32 cellular contexts compared by ENCODE assay signal in genomic region chr2:153189091-153189490, GRCh38.
"Had no signal": no experiment of that assay in that cellular context is flagged by ENCODE, and none has a peak within 500 bp of the region (broad histone marks: within the 10 kb centered on the region; RNA-seq: fewer than 3 reads in every experiment).

No MANE protein-coding gene starts in this region.

- H3K4me1 ChIP-seq: adrenal gland, body of pancreas, breast epithelium had no signal

- H3K27ac ChIP-seq: adrenal gland, body of pancreas, brain microvascular endothelial cell, breast epithelium, VCaP had no signal

- DNase-seq: activated B cell treated with CpG ODN at 0.5 μM for 24 hours; activated CD4-positive, alpha-beta memory T cell treated with anti-CD3 and anti-CD28 coated beads for 36 hours; activated CD4-positive, alpha-beta T cell treated with anti-CD3 and anti-CD28 coated beads for 4 hours; activated CD4-positive, alpha-beta T cell treated with anti-CD3 and anti-CD28 coated beads, Interleukin-2, amount 10 ng/mL, durations not matched to agents 24 days and 14 days; activated CD4-positive, alpha-beta T cell treated with anti-CD3 and anti-CD28 coated beads, Interleukin-2, amount 50 U/mL, for 1 hour; activated CD4-positive, alpha-beta T cell treated with anti-CD3 and anti-CD28 coated beads, Interleukin-2, amount 50 U/mL, for 4 hours; activated CD4-positive, CD25-positive, alpha-beta regulatory T cell treated with anti-CD3 and anti-CD28 coated beads, Interleukin-2, amount 50 U/mL, for 72 hours; activated CD8-positive, alpha-beta memory T cell treated with anti-CD3 and anti-CD28 coated beads, Interleukin-2, amount 50 U/mL, for 4 hours; activated CD8-positive, alpha-beta T cell treated with anti-CD3 and anti-CD28 coated beads for 36 hours; activated effector memory CD4-positive, alpha-beta T cell treated with anti-CD3 and anti-CD28 coated beads, Interleukin-2, amount 50 U/mL, for 16 hours; activated gamma-delta T cell treated with Interleukin-2 at 50 U/mL for 16 hours; activated naive CD4-positive, alpha-beta T cell; activated naive CD4-positive, alpha-beta T cell treated with anti-CD3 and anti-CD28 coated beads for 36 hours; activated naive CD4-positive, alpha-beta T cell treated with anti-CD3 and anti-CD28 coated beads, Interleukin-2, amount 50 U/mL, for 16 hours; activated naive CD8-positive, alpha-beta T cell treated with anti-CD3 and anti-CD28 coated beads for 36 hours; activated T-cell treated with anti-CD3 and anti-CD28 coated beads for 4 hours; activated T-cell treated with anti-CD3 and anti-CD28 coated beads, Interleukin-2, amount 50 U/mL, for 1 hour; activated T-cell treated with anti-CD3 and anti-CD28 coated beads, Interleukin-2, amount 50 U/mL, for 4 hours; activated T-cell treated with anti-CD3 and anti-CD28 coated beads, Interleukin-2, amount 50 U/mL, for 72 hours; adrenal gland; amniotic stem cell; aorta; body of pancreas; brain microvascular endothelial cell; central memory CD4-positive, alpha-beta T cell; T-helper 2 cell; T-helper 9 cell had no signal

- FAIRE-seq: TTC549 had no signal

- ATAC-seq: activated CD8-positive, alpha-beta T cell treated with anti-CD3 and anti-CD28 coated beads for 36 hours; activated naive CD4-positive, alpha-beta T cell treated with anti-CD3 and anti-CD28 coated beads, Interleukin-2, amount 50 U/mL, for 72 hours; activated T-cell treated with anti-CD3 and anti-CD28 coated beads, Interleukin-2, amount 50 U/mL, for 4 hours; activated T-cell treated with anti-CD3 and anti-CD28 coated beads, Interleukin-2, amount 50 U/mL, for 72 hours; activated T-helper 17 cell treated with anti-CD3 and anti-CD28 coated beads, Interleukin-2, amount 50 U/mL, for 72 hours; body of pancreas had no signal

- H3K4me3 ChIP-seq: adrenal gland, body of pancreas, breast epithelium had no signal

- H3K36me3 ChIP-seq: adrenal gland, brain microvascular endothelial cell, breast epithelium had no signal

- H3K27me3 ChIP-seq: adrenal gland, body of pancreas, brain microvascular endothelial cell, breast epithelium had no signal
